Comparison of ENCODE assay signal across 8 cellular contexts in the genomic region with DNA sequence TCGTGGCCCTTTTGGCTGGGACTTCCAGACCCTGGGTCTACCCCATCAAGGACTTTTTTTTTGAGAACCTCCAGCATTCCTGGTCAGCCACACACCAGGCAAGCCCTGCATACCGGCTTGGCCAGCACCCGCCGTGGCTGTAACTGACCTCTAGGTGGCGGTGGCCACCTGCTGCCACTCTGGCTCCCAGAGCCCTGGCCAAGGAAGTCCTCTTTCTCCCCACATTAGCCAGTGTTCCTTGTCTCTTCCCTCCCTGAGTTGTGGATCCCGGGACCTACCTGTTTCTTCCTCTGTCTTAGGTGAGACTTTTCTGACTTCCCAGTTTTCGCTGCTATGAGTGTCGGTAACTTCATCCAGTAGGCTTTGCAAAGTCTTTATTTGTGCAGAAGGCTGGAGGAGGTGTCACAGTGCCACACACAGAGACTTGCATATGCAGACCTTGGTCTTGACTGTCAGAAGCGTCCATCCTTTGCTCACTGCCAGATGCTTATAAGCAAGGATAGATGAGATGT.
A peak's percentile ranks its signal among the peaks of the same experiment; 100 is the strongest.
DNase-seq lines count a peak whose midpoint lies in the region; ATAC-seq and TF ChIP-seq lines count a peak whose summit lies in the region.

No MANE protein-coding gene starts in this region.

- peak; percentile 60 for ATAC-seq in activated CD8-positive, alpha-beta T cell treated with anti-CD3 and anti-CD28 coated beads, Interleukin-2, amount 10 ng/mL, durations not matched to agents 7 days and 5 days
- no peak for ATAC-seq in naive thymus-derived CD8-positive, alpha-beta T cell
- ATAC-seq in HG03565 (IDR thresholded peaks at IDR 0.05; ENCODE audit: unreplicated experiment): no peak

- POLR2A ChIA-PET in activated CD8-positive, alpha-beta T cell treated with anti-CD3 and anti-CD28 coated beads, Interleukin-2, amount 10 ng/mL, durations not matched to agents 7 days and 5 days (lab: Charles Lee): no interaction called here
- POLR2A ChIA-PET in naive thymus-derived CD8-positive, alpha-beta T cell (lab: Charles Lee): no interaction called here

- no peaks in the 10 kb centered on the region for H3K27me3 Mint-ChIP-seq in activated CD8-positive, alpha-beta T cell treated with anti-CD3 and anti-CD28 coated beads, Interleukin-2, amount 10 ng/mL, durations not matched to agents 7 days and 5 days (ENCODE audit: low read depth)
- no peaks in the 10 kb centered on the region for H3K27me3 Mint-ChIP-seq in naive thymus-derived CD8-positive, alpha-beta T cell
- H3K27me3 Mint-ChIP-seq in type B pancreatic cell: no peaks in the 10 kb centered on the region

- H3K27ac Mint-ChIP-seq in activated CD8-positive, alpha-beta T cell treated with anti-CD3 and anti-CD28 coated beads, Interleukin-2, amount 10 ng/mL, durations not matched to agents 7 days and 5 days: no peak overlapping the region
- H3K27ac Mint-ChIP-seq in naive thymus-derived CD8-positive, alpha-beta T cell: peak overlapping the region in 2 of 10 donors; percentile 20 to 49
- no peak overlapping the region for H3K27ac Mint-ChIP-seq in type B pancreatic cell

- H3K4me3 Mint-ChIP-seq in activated CD8-positive, alpha-beta T cell treated with anti-CD3 and anti-CD28 coated beads, Interleukin-2, amount 10 ng/mL, durations not matched to agents 7 days and 5 days: no peak overlapping the region
- H3K4me3 Mint-ChIP-seq in naive thymus-derived CD8-positive, alpha-beta T cell: no peak overlapping the region
- no peak overlapping the region for H3K4me3 Mint-ChIP-seq in type B pancreatic cell

- DNase-seq in AG08396 (ENCODE audit: low spot score): peak; percentile 73
- peak; percentile 52 for DNase-seq in GM20000 (ENCODE audit: low spot score)
- DNase-seq in NCI-H345 (lab: John Stamatoyannopoulos, UW): peak; percentile 49
- peak; percentile 38 for DNase-seq in activated CD8-positive, alpha-beta T cell treated with anti-CD3 and anti-CD28 coated beads, Interleukin-2, amount 10 ng/mL, durations not matched to agents 7 days and 5 days
- peak; percentile 47 for DNase-seq in fibroblast of mammary gland (ENCODE audit: low read depth)
- peak in 6 of 10 donors; percentile 4 to 57 (median 16) for DNase-seq in naive thymus-derived CD8-positive, alpha-beta T cell
- no peak for DNase-seq in type B pancreatic cell (ENCODE audit: extremely low spot score, unreplicated experiment)

- no peaks in the 10 kb centered on the region for H3K9me3 Mint-ChIP-seq in activated CD8-positive, alpha-beta T cell treated with anti-CD3 and anti-CD28 coated beads, Interleukin-2, amount 10 ng/mL, durations not matched to agents 7 days and 5 days (ENCODE audit: insufficient read depth)
- peaks cover 0 to 7% (median 0%) of the 10 kb centered on the region in 9 donors for H3K9me3 Mint-ChIP-seq in naive thymus-derived CD8-positive, alpha-beta T cell
- no peaks in the 10 kb centered on the region for H3K9me3 Mint-ChIP-seq in type B pancreatic cell

- no peak overlapping the region for H3K4me3 ChIP-seq in fibroblast of mammary gland (ENCODE audit: control insufficient read depth, low read depth, low read length)

- H3K36me3 Mint-ChIP-seq in activated CD8-positive, alpha-beta T cell treated with anti-CD3 and anti-CD28 coated beads, Interleukin-2, amount 10 ng/mL, durations not matched to agents 7 days and 5 days (ENCODE audit: low read depth): no peaks in the 10 kb centered on the region
- H3K36me3 Mint-ChIP-seq in naive thymus-derived CD8-positive, alpha-beta T cell: peaks cover 0 to 7% (median 2%) of the 10 kb centered on the region in 3 donors
- H3K36me3 Mint-ChIP-seq in type B pancreatic cell: no peaks in the 10 kb centered on the region

- peaks cover 11% of the 10 kb centered on the region for H3K4me1 Mint-ChIP-seq in activated CD8-positive, alpha-beta T cell treated with anti-CD3 and anti-CD28 coated beads, Interleukin-2, amount 10 ng/mL, durations not matched to agents 7 days and 5 days (ENCODE audit: low read depth)
- peaks cover 22 to 42% (median 32%) of the 10 kb centered on the region in 4 donors for H3K4me1 Mint-ChIP-seq in naive thymus-derived CD8-positive, alpha-beta T cell
- no peaks in the 10 kb centered on the region for H3K4me1 Mint-ChIP-seq in type B pancreatic cell (ENCODE audit: unreplicated experiment)

- TF ChIP-seq CTCF in GM20000 (IDR thresholded peaks at IDR 0.05; ENCODE audit: extremely low read depth, missing control alignments): peak; percentile 67
- peak; percentile 84 for TF ChIP-seq CTCF in fibroblast of mammary gland (conservative IDR thresholded peaks at IDR 0.05; ENCODE audit: control insufficient read depth, insufficient read depth, low read depth, low read length)
- peak; percentile 92 for TF ChIP-seq CTCF in type B pancreatic cell (conservative IDR thresholded peaks at IDR 0.05)

- CTCF ChIA-PET in activated CD8-positive, alpha-beta T cell treated with anti-CD3 and anti-CD28 coated beads, Interleukin-2, amount 10 ng/mL, durations not matched to agents 7 days and 5 days (lab: Charles Lee): interaction anchor here (0.7 to 1.1 kb wide), 5 partner anchors 9 to 363 kb away, joined by 3 to 7 read pairs (median 4); no protein-coding TSS in a partner anchor
